1 cellular context compared by ENCODE assay signal in genomic region chr12:38905480-38906351, GRCh38.
TF ChIP-seq lines count a peak whose summit lies in the region.

Gene CPNE8 (minus strand): TSS chr12:38905591. CDS start chr12:38905534, 57 bp downstream.

TF ChIP-seq in HEK293, 187 proteins besides CTCF, POLR2A, EP300 and RAD21 (continued from another document):
- TF ChIP-seq HOXC10 (CRISPR knock-in tag; IDR thresholded peaks at IDR 0.05) (no peak), ZNF704 (tag by site-specific recombination; IDR thresholded peaks at IDR 0.05) (no peak), ZNF654 (tag by site-specific recombination; IDR thresholded peaks at IDR 0.05; ENCODE audit: low read depth) (no peak), ZNF837 (tag by site-specific recombination; IDR thresholded peaks at IDR 0.05) (no peak), ZSCAN4 (tag by site-specific recombination; IDR thresholded peaks at IDR 0.05) (no peak), REPIN1 (tag by site-specific recombination; IDR thresholded peaks at IDR 0.05; ENCODE audit: low read depth) (no peak), ZNF658 (tag by site-specific recombination; IDR thresholded peaks at IDR 0.05) (no peak), KLF10 (tag by site-specific recombination; IDR thresholded peaks at IDR 0.05) (no peak; the same call in none of the 2 replicates), ZBTB7A (tag by site-specific recombination; IDR thresholded peaks at IDR 0.05; ENCODE audit: low read depth) (peak; percentile 74), ZNF629 (tag by site-specific recombination; IDR thresholded peaks at IDR 0.05) (peak; percentile 11; the same call in 1 of the 2 replicates), ZNF501 (tag by site-specific recombination; IDR thresholded peaks at IDR 0.05) (no peak)
